Comparison of ENCODE assay signal across 8 cellular contexts in genomic region chr2:174615951-174616436, GRCh38. TPM values are rescaled to one million over a fixed set of nuclear protein-coding genes. Genes with fewer than 3 reads are reported as not detected.
DNase-seq lines count a peak whose midpoint lies in the region; ATAC-seq and TF ChIP-seq lines count a peak whose summit lies in the region.

No MANE protein-coding gene starts in this region.

- H3K27ac Mint-ChIP-seq in activated naive CD8-positive, alpha-beta T cell = peak overlapping the region; percentile 85
- no peak overlapping the region for H3K27ac Mint-ChIP-seq in endothelial cell (ENCODE audit: unreplicated experiment)

- H3K9me3 ChIP-seq in BLaER1 treated with 17β-estradiol and CSF1 and Interleukin-3, amounts not matched to agents 10 nM and 100 nM (replicated peaks in 1 of 11) = no peaks in the 10 kb centered on the region

- peak overlapping the region; percentile 11 for H3K4me3 Mint-ChIP-seq in activated naive CD8-positive, alpha-beta T cell
- no peak overlapping the region for H3K4me3 Mint-ChIP-seq in endothelial cell (ENCODE audit: unreplicated experiment)

- H3K4me1 Mint-ChIP-seq in activated naive CD8-positive, alpha-beta T cell (ENCODE audit: low read depth) = peaks cover 95% of the 10 kb centered on the region
- H3K4me1 Mint-ChIP-seq in endothelial cell (ENCODE audit: unreplicated experiment) = peaks cover 11% of the 10 kb centered on the region

- H3K36me3 Mint-ChIP-seq in activated naive CD8-positive, alpha-beta T cell = peaks cover 20% of the 10 kb centered on the region
- H3K36me3 Mint-ChIP-seq in endothelial cell (ENCODE audit: low read depth, unreplicated experiment) = peaks cover 5% of the 10 kb centered on the region

- H3K9ac ChIP-seq in BLaER1 treated with 17β-estradiol and CSF1 and Interleukin-3, amounts not matched to agents 10 nM and 100 nM = peak overlapping the region in 1 of 11 experiments; percentile 19; a peak in 2 of 22 replicates

- H3K36me3 ChIP-seq in BLaER1 treated with 17β-estradiol and CSF1 and Interleukin-3, amounts not matched to agents 10 nM and 100 nM = peaks cover 0 to 69% (median 0%) of the 10 kb centered on the region in 11 experiments; a peak in 8 of 22 replicates

- no peaks in the 10 kb centered on the region for H3K9me3 Mint-ChIP-seq in activated naive CD8-positive, alpha-beta T cell (ENCODE audit: low read depth)
- no peaks in the 10 kb centered on the region for H3K9me3 Mint-ChIP-seq in endothelial cell (ENCODE audit: unreplicated experiment)

- H4K20me1 ChIP-seq in BLaER1 treated with 17β-estradiol and CSF1 and Interleukin-3, amounts not matched to agents 10 nM and 100 nM = peaks cover 0 to 82% (median 0%) of the 10 kb centered on the region in 11 experiments; a peak in 3 of 22 replicates

- peak overlapping the region; percentile 42 to 87 (median 57) for H3K4me2 ChIP-seq in BLaER1 treated with 17β-estradiol and CSF1 and Interleukin-3, amounts not matched to agents 10 nM and 100 nM

- ATAC-seq in HG02759 (IDR thresholded peaks at IDR 0.05; ENCODE audit: unreplicated experiment) (peak; percentile 39), HG03378 (IDR thresholded peaks at IDR 0.05; ENCODE audit: unreplicated experiment) (no peak), HG02571 (IDR thresholded peaks at IDR 0.05; ENCODE audit: unreplicated experiment) (no peak)

- H3K27me3 ChIP-seq in BLaER1 treated with 17β-estradiol and CSF1 and Interleukin-3, amounts not matched to agents 10 nM and 100 nM = no peaks in the 10 kb centered on the region

- H3K4me3 ChIP-seq in BLaER1 treated with 17β-estradiol and CSF1 and Interleukin-3, amounts not matched to agents 10 nM and 100 nM = no peak overlapping the region

- H3K27me3 Mint-ChIP-seq in activated naive CD8-positive, alpha-beta T cell = no peaks in the 10 kb centered on the region
- peaks cover 5% of the 10 kb centered on the region for H3K27me3 Mint-ChIP-seq in endothelial cell (ENCODE audit: unreplicated experiment)

- TF ChIP-seq CTCF in endothelial cell (IDR thresholded peaks at IDR 0.05; ENCODE audit: unreplicated experiment) = no peak

- H3K27ac ChIP-seq in BLaER1 treated with 17β-estradiol and CSF1 and Interleukin-3, amounts not matched to agents 10 nM and 100 nM = peak overlapping the region in 1 of 11 experiments; percentile 28; a peak in 3 of 22 replicates

- peaks cover 21 to 55% (median 24%) of the 10 kb centered on the region in 10 experiments for H3K4me1 ChIP-seq in BLaER1 treated with 17β-estradiol and CSF1 and Interleukin-3, amounts not matched to agents 10 nM and 100 nM

- DNase-seq in kidney tubule cell (ENCODE audit: low spot score) (peak; percentile 63), endothelial cell (ENCODE audit: low spot score) (no peak), occipital lobe (lab: John Stamatoyannopoulos, UW) (no peak)

RNA-seq across cellular contexts. Expression of gene WIPF1, which starts 18.4 kb away (rescaled TPM):
- total RNA-seq in endothelial cell (ENCODE audit: unreplicated experiment) (62.8 TPM), occipital lobe (2.7 TPM)

Comparison
In these comparisons a context has a peak if more than half of its experiments do, and no peak if none do; other contexts are left out.
1. RNA of gene WIPF1, which starts 18.4 kb away (total RNA-seq): 62.8 TPM in endothelial cell (single experiment); 2.7 TPM in occipital lobe (single experiment); every median in the first group is over 10 times any median in the second.